In genomic region chr6:89574860-89575561, GRCh38 we compare ENCODE assay signal across 19 cellular contexts.
DNase-seq lines count a peak whose midpoint lies in the region; ATAC-seq, FAIRE-seq and TF ChIP-seq lines count a peak whose summit lies in the region.
"Had no signal": no experiment of that assay in that cellular context is flagged by ENCODE, and none has a peak within 500 bp of the region (broad histone marks: within the 10 kb centered on the region; RNA-seq: fewer than 3 reads in every experiment).

No MANE protein-coding gene starts in this region.

- H3K4me1 ChIP-seq in neural progenitor cell, result no peaks in the 10 kb centered on the region
- H3K4me1 ChIP-seq: lower lobe of right lung had no signal

- H3K27ac ChIP-seq in neural progenitor cell, result no peak overlapping the region
- H3K27ac ChIP-seq: lower lobe of right lung had no signal

- peak; percentile 71 for ATAC-seq in HG02870 (IDR thresholded peaks at IDR 0.05; ENCODE audit: unreplicated experiment)
- no peak for ATAC-seq in GM21381 (IDR thresholded peaks at IDR 0.05; ENCODE audit: unreplicated experiment)
- ATAC-seq: activated T-helper 17 cell treated with anti-CD3 and anti-CD28 coated beads, Interleukin-2, amount 50 U/mL, for 72 hours; GM23338; lower lobe of right lung; Right ventricle myocardium inferior had no signal

- no TSS peak for BruUV-seq in Calu3 (replicated peaks; lab: Mats Ljungman, UMichigan)

- H3F3A ChIP-seq in neural progenitor cell (ENCODE audit: low read depth), result no peaks in the 10 kb centered on the region

- intact Hi-C loops in Calu3 (cut with micrococcal nuclease; ENCODE audit: unreplicated experiment), result no loop called here

- H2AFZ ChIP-seq in neural progenitor cell (replicated peaks), result no peak overlapping the region
- H2AFZ ChIP-seq: GM23338 had no signal

- H3K27ac Mint-ChIP-seq in Calu3 (ENCODE audit: unreplicated experiment) (peak overlapping the region; percentile 8), neural progenitor cell (peak overlapping the region; percentile 85)
- H3K27ac Mint-ChIP-seq: activated naive CD8-positive, alpha-beta T cell; activated T-helper 17 cell treated with anti-CD3 and anti-CD28 coated beads, Interleukin-2, amount 50 U/mL, for 72 hours; GM23338 had no signal

- H4K20me1 ChIP-seq in neural progenitor cell (ENCODE audit: low read depth), result no peaks in the 10 kb centered on the region

- H3K27me3 Mint-ChIP-seq in Calu3 (ENCODE audit: unreplicated experiment) (no peaks in the 10 kb centered on the region), neural progenitor cell (ENCODE audit: insufficient read depth, low read depth) (peaks cover 9% of the 10 kb centered on the region)
- H3K27me3 Mint-ChIP-seq: activated naive CD8-positive, alpha-beta T cell; activated T-helper 17 cell treated with anti-CD3 and anti-CD28 coated beads, Interleukin-2, amount 50 U/mL, for 72 hours had no signal

- FAIRE-seq in bronchial epithelial cell (lab: Jason Lieb, UNC), result no peak

- H3K4me3 ChIP-seq in bronchial epithelial cell (ENCODE audit: low read depth, low read length) (no peak overlapping the region), neural progenitor cell (no peak overlapping the region)
- H3K4me3 ChIP-seq: GM23338, lower lobe of right lung had no signal

- H3K27me3 ChIP-seq in bronchial epithelial cell (ENCODE audit: control insufficient read depth, insufficient read depth, low read length), result no peaks in the 10 kb centered on the region
- no peaks in the 10 kb centered on the region for H3K27me3 ChIP-seq in neural progenitor cell

- no peak overlapping the region for H3K9ac ChIP-seq in neural progenitor cell

- no peak for TF ChIP-seq CTCF in Calu3 (IDR thresholded peaks at IDR 0.05; ENCODE audit: unreplicated experiment)
- no peak for TF ChIP-seq CTCF in bronchial epithelial cell (IDR thresholded peaks at IDR 0.05; ENCODE audit: insufficient read depth, low read length, severe bottlenecking)
- TF ChIP-seq CTCF in neural progenitor cell (IDR thresholded peaks at IDR 0.05), result no peak

- no peaks in the 10 kb centered on the region for H3K9me3 ChIP-seq in neural progenitor cell (ENCODE audit: low read depth)
- H3K9me3 ChIP-seq: lower lobe of right lung had no signal

- no peak overlapping the region for H3K4me2 ChIP-seq in neural progenitor cell
- H3K4me2 ChIP-seq: GM23338 had no signal

- H3K36me3 Mint-ChIP-seq in Calu3 (ENCODE audit: insufficient read depth, unreplicated experiment) (peaks cover 5% of the 10 kb centered on the region), neural progenitor cell (peaks cover 17% of the 10 kb centered on the region)
- H3K36me3 Mint-ChIP-seq: activated naive CD8-positive, alpha-beta T cell had no signal

- CTCF ChIA-PET in Calu3 (lab: Charles Lee), result interaction anchor here (0.6 kb wide), 1 partner anchor 25 kb away, joined by 3 read pairs; no protein-coding TSS in a partner anchor

- H3K79me2 ChIP-seq in neural progenitor cell (ENCODE audit: low read depth), result no peaks in the 10 kb centered on the region

- H3K4me1 Mint-ChIP-seq in Calu3 (ENCODE audit: low read depth, unreplicated experiment), result peaks cover 9% of the 10 kb centered on the region
- no peaks in the 10 kb centered on the region for H3K4me1 Mint-ChIP-seq in neural progenitor cell
- H3K4me1 Mint-ChIP-seq: activated T-helper 17 cell treated with anti-CD3 and anti-CD28 coated beads, Interleukin-2, amount 50 U/mL, for 72 hours had no signal

- DNase-seq in Calu3, result peak; percentile 11
- DNase-seq in bronchial epithelial cell (ENCODE audit: low read depth), result peak; percentile 21
- no peak for DNase-seq in neural progenitor cell (ENCODE audit: low spot score)
- no peak for DNase-seq in glomerular visceral epithelial cell (ENCODE audit: extremely low spot score)
- no peak for DNase-seq in NCI-H1105 treated with DMSO at 0.1 percent for 48 hours (lab: John Stamatoyannopoulos, UW)
- DNase-seq: ACHN; activated CD8-positive, alpha-beta memory T cell treated with anti-CD3 and anti-CD28 coated beads, Interleukin-2, amount 50 U/mL, for 48 hours; glutamatergic neuron; KBM-7; lower lobe of right lung; NCI-H82; nucleus accumbens; stimulated activated CD4-positive, alpha-beta T cell treated with anti-CD3 and anti-CD28 coated beads, Interleukin-2, amount 100 ng/mL, for 24 hours had no signal

- H3K4me3 Mint-ChIP-seq in Calu3 (ENCODE audit: low read depth, unreplicated experiment) (no peak overlapping the region), neural progenitor cell (no peak overlapping the region)
- H3K4me3 Mint-ChIP-seq: activated naive CD8-positive, alpha-beta T cell; activated T-helper 17 cell treated with anti-CD3 and anti-CD28 coated beads, Interleukin-2, amount 50 U/mL, for 72 hours; GM23338 had no signal

- no peaks in the 10 kb centered on the region for H3K9me3 Mint-ChIP-seq in Calu3 (ENCODE audit: low read depth, unreplicated experiment)
- H3K9me3 Mint-ChIP-seq in neural progenitor cell, result peaks cover 2% of the 10 kb centered on the region
- H3K9me3 Mint-ChIP-seq: activated T-helper 17 cell treated with anti-CD3 and anti-CD28 coated beads, Interleukin-2, amount 50 U/mL, for 72 hours; GM23338 had no signal

- H3K36me3 ChIP-seq in bronchial epithelial cell (ENCODE audit: control insufficient read depth, insufficient read depth, low read length), result no peaks in the 10 kb centered on the region
- H3K36me3 ChIP-seq in neural progenitor cell, result no peaks in the 10 kb centered on the region
- H3K36me3 ChIP-seq: lower lobe of right lung had no signal

Comparison
In these comparisons a context has a peak if more than half of its experiments do, and no peak if none do; other contexts are left out.
1. DNase-seq: peak in Calu3 (single experiment) and bronchial epithelial cell (single experiment); none in neural progenitor cell (single experiment), glomerular visceral epithelial cell (single experiment) and NCI-H1105 treated with DMSO at 0.1 percent for 48 hours (single experiment).